In the genomic region with DNA sequence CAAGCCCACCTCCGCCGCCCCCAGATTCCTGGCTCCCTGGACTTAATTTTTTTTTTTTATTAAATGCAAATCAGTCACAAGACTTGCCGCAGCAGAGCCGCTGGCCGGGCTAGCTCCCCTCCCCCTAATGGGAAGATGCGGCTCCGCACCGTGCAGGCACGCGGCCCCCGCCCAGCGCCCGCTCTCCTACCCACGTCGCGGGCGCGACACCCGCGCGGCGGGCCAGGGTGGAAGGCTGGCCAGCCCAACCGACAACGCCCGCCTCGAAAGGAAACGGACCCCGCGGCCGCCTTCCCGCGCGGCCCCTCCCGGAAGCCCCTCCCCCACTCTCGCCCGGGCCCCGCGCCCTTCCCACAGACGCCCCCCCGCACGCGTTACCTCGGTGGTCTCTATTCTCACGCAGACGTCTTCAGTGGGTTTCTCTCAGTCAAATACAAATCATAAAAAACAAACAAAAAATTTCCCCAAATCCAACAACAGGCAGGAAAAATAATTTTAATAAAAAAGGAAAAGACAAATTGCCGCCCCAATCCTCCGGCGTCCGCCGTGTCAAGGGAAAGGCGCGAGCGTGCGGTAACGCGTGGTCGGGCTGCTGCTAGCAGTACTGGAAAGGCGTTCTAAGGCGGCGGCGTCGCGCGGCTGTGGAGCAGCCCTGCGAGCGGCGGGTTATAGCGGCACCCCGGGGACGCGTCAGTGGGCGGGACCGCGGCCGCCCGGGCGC, we compare ENCODE assay signal across 8 cellular contexts. TPM values are rescaled to one million over a fixed set of nuclear protein-coding genes. Genes with fewer than 3 reads are reported as not detected.
DNase-seq lines count a peak whose midpoint lies in the region; ATAC-seq and TF ChIP-seq lines count a peak whose summit lies in the region.

Gene SLC38A2, minus strand, starts transcription at position 643 of the 721 bp plus-strand sequence. CDS start 1,480 bp downstream, outside the sequence.

- ATAC-seq in GM18868 (IDR thresholded peaks at IDR 0.05; ENCODE audit: unreplicated experiment) (peak; percentile 87), HG03097 (IDR thresholded peaks at IDR 0.05; ENCODE audit: low FRiP score, unreplicated experiment) (peak; percentile 73)

- H3K36me3 ChIP-seq in kidney epithelial cell (ENCODE audit: control insufficient read depth, insufficient read depth, low read length), result no peaks in the 10 kb centered on the region

- H3K4me3 ChIP-seq in kidney epithelial cell (ENCODE audit: low read depth, low read length), result peak within 1 kb of the TSS; percentile 96

- TF ChIP-seq CTCF in kidney epithelial cell (IDR thresholded peaks at IDR 0.05; ENCODE audit: insufficient read depth, low read length, poor library complexity, severe bottlenecking), result no peak

- H3K27me3 ChIP-seq in kidney epithelial cell (ENCODE audit: control insufficient read depth, insufficient read depth, low read length), result no peaks in the 10 kb centered on the region

- peak; percentile 96 for DNase-seq in AG08395 (ENCODE audit: low spot score)
- DNase-seq in NCI-H345 treated with DMSO at 0.1 percent for 48 hours (lab: John Stamatoyannopoulos, UW; ENCODE audit: unreplicated experiment), result peak; percentile 36
- DNase-seq in activated CD4-positive, alpha-beta T cell treated with anti-CD3 and anti-CD28 coated beads for 24 hours (ENCODE audit: low read depth in 2 of 2), result peak; percentile 93 to 97
- DNase-seq in cerebellum (ENCODE audit: low spot score), result peak; percentile 47
- no peak for DNase-seq in kidney epithelial cell (ENCODE audit: low read depth)
- peak; percentile 93 to 96 for DNase-seq in stimulated activated CD4-positive, alpha-beta T cell treated with anti-CD3 and anti-CD28 coated beads, Interleukin-15, amount 100 ng/mL, for 48 hours (ENCODE audit: low read depth in 2 of 2)

RNA-seq across cellular contexts. Expression of gene SLC38A2, which starts in this region (rescaled TPM):
- total RNA-seq in cerebellum (201 TPM), kidney epithelial cell (263 and 291 TPM in 2 replicates)
